11 cellular contexts compared by ENCODE assay signal in the genomic region with DNA sequence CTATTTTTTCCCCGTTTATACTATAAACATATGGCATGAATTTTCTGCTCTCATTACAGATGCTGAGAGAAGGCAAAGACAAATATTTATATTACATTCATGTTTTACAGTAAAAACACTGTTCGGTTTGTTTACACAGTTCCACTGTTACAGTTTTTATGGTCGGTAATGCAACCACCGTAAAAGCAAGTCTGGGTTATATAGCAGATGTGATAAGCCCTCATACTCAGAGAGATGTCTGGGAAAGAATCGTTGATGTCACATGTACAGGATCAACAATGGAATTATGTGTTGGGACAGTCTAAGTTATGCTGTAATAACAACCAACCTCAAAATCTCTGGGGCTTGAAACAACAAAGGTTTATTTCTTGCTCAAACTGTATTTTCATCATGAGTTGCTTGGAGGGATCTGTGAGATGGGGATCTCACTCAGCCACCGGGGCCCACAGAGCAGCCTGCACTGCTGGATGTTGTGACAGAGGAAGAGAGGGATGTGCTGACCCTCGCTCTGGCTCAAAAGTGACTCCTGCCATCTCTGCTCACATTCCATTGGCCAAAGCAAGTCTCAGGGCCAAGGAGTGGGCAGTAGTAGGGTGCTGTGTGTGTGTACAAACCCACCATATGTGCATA.
DNase-seq lines count a peak whose midpoint lies in the region; ATAC-seq and TF ChIP-seq lines count a peak whose summit lies in the region.
"Had no signal": no experiment of that assay in that cellular context is flagged by ENCODE, and none has a peak within 500 bp of the region (broad histone marks: within the 10 kb centered on the region; RNA-seq: fewer than 3 reads in every experiment).

No MANE protein-coding gene starts in this region.

- no TSS peak for BruUV-seq in Calu3 (replicated peaks; lab: Mats Ljungman, UMichigan)

- H3K27me3 ChIP-seq in BJ (ENCODE audit: control insufficient read depth, insufficient read depth, low read length) (no peaks in the 10 kb centered on the region), HAP-1 (ENCODE audit: low read depth) (no peaks in the 10 kb centered on the region)
- H3K27me3 ChIP-seq: testis had no signal

- H3K27ac Mint-ChIP-seq in Calu3 (ENCODE audit: unreplicated experiment), result no peak overlapping the region
- H3K27ac Mint-ChIP-seq in activated naive CD4-positive, alpha-beta T cell treated with anti-CD3 and anti-CD28 coated beads for 36 hours, result no peak overlapping the region
- H3K27ac Mint-ChIP-seq: activated CD4-positive, alpha-beta T cell treated with anti-CD3 and anti-CD28 coated beads, Interleukin-2, amount 10 ng/mL, durations not matched to agents 24 days and 14 days had no signal

- H3K9me3 Mint-ChIP-seq in Calu3 (ENCODE audit: low read depth, unreplicated experiment), result no peaks in the 10 kb centered on the region
- no peaks in the 10 kb centered on the region for H3K9me3 Mint-ChIP-seq in activated naive CD4-positive, alpha-beta T cell treated with anti-CD3 and anti-CD28 coated beads for 36 hours

- H3K4me3 ChIP-seq in BJ (ENCODE audit: low read depth, low read length) (no peak overlapping the region), HAP-1 (no peak overlapping the region)
- H3K4me3 ChIP-seq: testis had no signal

- TF ChIP-seq CTCF in BJ (IDR thresholded peaks at IDR 0.05; ENCODE audit: insufficient read depth, low read depth, low read length), result no peak
- TF ChIP-seq CTCF in VCaP (conservative IDR thresholded peaks at IDR 0.05), result no peak
- TF ChIP-seq CTCF in Calu3 (IDR thresholded peaks at IDR 0.05; ENCODE audit: unreplicated experiment), result no peak

- no peaks in the 10 kb centered on the region for H3K4me1 ChIP-seq in HAP-1
- H3K4me1 ChIP-seq: testis had no signal

- no peaks in the 10 kb centered on the region for H3K9me3 ChIP-seq in HAP-1
- H3K9me3 ChIP-seq: testis had no signal

- H3K4me3 Mint-ChIP-seq in Calu3 (ENCODE audit: low read depth, unreplicated experiment), result no peak overlapping the region
- no peak overlapping the region for H3K4me3 Mint-ChIP-seq in activated naive CD4-positive, alpha-beta T cell treated with anti-CD3 and anti-CD28 coated beads for 36 hours
- H3K4me3 Mint-ChIP-seq: activated CD4-positive, alpha-beta T cell treated with anti-CD3 and anti-CD28 coated beads, Interleukin-2, amount 10 ng/mL, durations not matched to agents 24 days and 14 days had no signal

- H3K27ac ChIP-seq in VCaP, result peak overlapping the region; percentile 75
- H3K27ac ChIP-seq: testis had no signal

- POLR2A ChIA-PET in BJ (lab: Charles Lee), result no interaction called here

- H3K4me1 Mint-ChIP-seq in Calu3 (ENCODE audit: low read depth, unreplicated experiment), result no peaks in the 10 kb centered on the region
- H3K4me1 Mint-ChIP-seq in activated naive CD4-positive, alpha-beta T cell treated with anti-CD3 and anti-CD28 coated beads for 36 hours (ENCODE audit: low read depth), result no peaks in the 10 kb centered on the region
- H3K4me1 Mint-ChIP-seq: activated CD4-positive, alpha-beta T cell treated with anti-CD3 and anti-CD28 coated beads, Interleukin-2, amount 10 ng/mL, durations not matched to agents 24 days and 14 days had no signal

- H3K27me3 Mint-ChIP-seq in Calu3 (ENCODE audit: unreplicated experiment), result no peaks in the 10 kb centered on the region
- no peaks in the 10 kb centered on the region for H3K27me3 Mint-ChIP-seq in activated naive CD4-positive, alpha-beta T cell treated with anti-CD3 and anti-CD28 coated beads for 36 hours (ENCODE audit: low read depth)
- H3K27me3 Mint-ChIP-seq: activated CD4-positive, alpha-beta T cell treated with anti-CD3 and anti-CD28 coated beads, Interleukin-2, amount 10 ng/mL, durations not matched to agents 24 days and 14 days had no signal

- in situ Hi-C loops in HAP-1 (cut with MboI; ENCODE audit: low sequenced_read_pairs), result no loop called here

- H3K36me3 Mint-ChIP-seq in Calu3 (ENCODE audit: insufficient read depth, unreplicated experiment), result no peaks in the 10 kb centered on the region
- peaks cover 3% of the 10 kb centered on the region for H3K36me3 Mint-ChIP-seq in activated naive CD4-positive, alpha-beta T cell treated with anti-CD3 and anti-CD28 coated beads for 36 hours (ENCODE audit: low read depth)

- DNase-seq in BJ (ENCODE audit: low read depth), result peak; percentile 52
- DNase-seq in LoVo (ENCODE audit: low spot score), result peak; percentile 52
- DNase-seq in left colon, result no peak
- no peak for DNase-seq in HAP-1 (ENCODE audit: low spot score in 2 of 2)
- no peak for DNase-seq in Calu3
- no peak for DNase-seq in activated naive CD4-positive, alpha-beta T cell treated with anti-CD3 and anti-CD28 coated beads for 36 hours
- DNase-seq: activated CD4-positive, alpha-beta T cell treated with anti-CD3 and anti-CD28 coated beads, Interleukin-2, amount 10 ng/mL, durations not matched to agents 24 days and 14 days; stimulated activated CD4-positive, alpha-beta T cell treated with anti-CD3 and anti-CD28 coated beads, Interleukin-2, amount 100 ng/mL, for 24 hours; testis had no signal

- intact Hi-C loops in left colon (cut with DNase I, micrococcal nuclease) (no loop called here), Calu3 (cut with micrococcal nuclease; ENCODE audit: unreplicated experiment) (no loop called here)
- intact Hi-C loops in activated naive CD4-positive, alpha-beta T cell treated with anti-CD3 and anti-CD28 coated beads for 36 hours (cut with micrococcal nuclease), result no loop called here

- CTCF ChIA-PET in BJ (lab: Yijun Ruan, JAX), result no interaction called here
- CTCF ChIA-PET in Calu3 (lab: Charles Lee), result no interaction called here
- CTCF ChIA-PET in activated naive CD4-positive, alpha-beta T cell treated with anti-CD3 and anti-CD28 coated beads for 36 hours (lab: Charles Lee), result no interaction called here

- H3K36me3 ChIP-seq in BJ (ENCODE audit: control insufficient read depth, insufficient read depth, low read length) (no peaks in the 10 kb centered on the region), HAP-1 (replicated peaks) (no peaks in the 10 kb centered on the region)

- peak; percentile 98 for ATAC-seq in left colon
- ATAC-seq in HG03469 (IDR thresholded peaks at IDR 0.05; ENCODE audit: unreplicated experiment), result no peak

Comparison
In these comparisons a context has a peak if more than half of its experiments do, and no peak if none do; other contexts are left out.
1. DNase-seq: peak in BJ (single experiment) and LoVo (single experiment); none in left colon (0 of 2), HAP-1 (0 of 2), Calu3 (single experiment) and activated naive CD4-positive, alpha-beta T cell treated with anti-CD3 and anti-CD28 coated beads for 36 hours (single experiment).